In genomic region chr21:38930065-38930464, GRCh38 we compare ENCODE assay signal across 1 cellular context.
TF ChIP-seq lines count a peak whose summit lies in the region.

No MANE protein-coding gene starts in this region.

TF ChIP-seq in IMR-90, 13 proteins besides CTCF, POLR2A, EP300 and RAD21 (continued from another document):
- TF ChIP-seq, protein P1, sequence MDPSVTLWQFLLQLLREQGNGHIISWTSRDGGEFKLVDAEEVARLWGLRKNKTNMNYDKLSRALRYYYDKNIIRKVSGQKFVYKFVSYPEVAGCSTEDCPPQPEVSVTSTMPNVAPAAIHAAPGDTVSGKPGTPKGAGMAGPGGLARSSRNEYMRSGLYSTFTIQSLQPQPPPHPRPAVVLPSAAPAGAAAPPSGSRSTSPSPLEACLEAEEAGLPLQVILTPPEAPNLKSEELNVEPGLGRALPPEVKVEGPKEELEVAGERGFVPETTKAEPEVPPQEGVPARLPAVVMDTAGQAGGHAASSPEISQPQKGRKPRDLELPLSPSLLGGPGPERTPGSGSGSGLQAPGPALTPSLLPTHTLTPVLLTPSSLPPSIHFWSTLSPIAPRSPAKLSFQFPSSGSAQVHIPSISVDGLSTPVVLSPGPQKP (IDR thresholded peaks at IDR 0.05; ENCODE audit: borderline replicate concordance, low read depth, low read length), result no peak
- TF ChIP-seq CHD1 (IDR thresholded peaks at IDR 0.05; ENCODE audit: low read depth, low read length) (no peak), MAFK (IDR thresholded peaks at IDR 0.05; ENCODE audit: low read depth, low read length) (no peak), SMC3 (IDR thresholded peaks at IDR 0.05; ENCODE audit: low read depth, low read length) (no peak), BHLHE40 (IDR thresholded peaks at IDR 0.05; ENCODE audit: low read depth, low read length) (no peak), NFE2L2 (IDR thresholded peaks at IDR 0.05; ENCODE audit: low read depth, low read length) (no peak), FOS (IDR thresholded peaks at IDR 0.05; ENCODE audit: low read depth, low read length) (no peak), RCOR1 (IDR thresholded peaks at IDR 0.05; ENCODE audit: insufficient replicate concordance, low read length) (no peak), RFX5 (IDR thresholded peaks at IDR 0.05; ENCODE audit: low read depth, low read length) (no peak), MXI1 (IDR thresholded peaks at IDR 0.05; ENCODE audit: borderline replicate concordance, low read depth, low read length) (no peak)
